ENCODE assay signal across 8 cellular contexts in genomic region chr5:43193171-43193951, GRCh38. TPM values are rescaled to one million over a fixed set of nuclear protein-coding genes. Genes with fewer than 3 reads are reported as not detected.
A peak's percentile ranks its signal among the peaks of the same experiment; 100 is the strongest.
DNase-seq lines count a peak whose midpoint lies in the region; ATAC-seq and TF ChIP-seq lines count a peak whose summit lies in the region.

No MANE protein-coding gene starts in this region.

- H3K36me3 Mint-ChIP-seq in activated naive CD4-positive, alpha-beta T cell treated with anti-CD3 and anti-CD28 coated beads, Interleukin-2, amount 50 U/mL, for 24 hours: peaks cover 2% of the 10 kb centered on the region

- TF ChIP-seq CTCF in omental fat pad (IDR thresholded peaks at IDR 0.05): no peak

- H3K4me3 Mint-ChIP-seq in activated naive CD4-positive, alpha-beta T cell treated with anti-CD3 and anti-CD28 coated beads, Interleukin-2, amount 50 U/mL, for 24 hours: peak overlapping the region; percentile 90

- peak; percentile 47 for ATAC-seq in HG02970 (IDR thresholded peaks at IDR 0.05; ENCODE audit: low FRiP score, unreplicated experiment)
- peak; percentile 91 for ATAC-seq in omental fat pad (ENCODE audit: low FRiP score)

- H3K27me3 Mint-ChIP-seq in activated naive CD4-positive, alpha-beta T cell treated with anti-CD3 and anti-CD28 coated beads, Interleukin-2, amount 50 U/mL, for 24 hours: peaks cover 9% of the 10 kb centered on the region

- peaks cover 28% of the 10 kb centered on the region for H3K4me1 Mint-ChIP-seq in activated naive CD4-positive, alpha-beta T cell treated with anti-CD3 and anti-CD28 coated beads, Interleukin-2, amount 50 U/mL, for 24 hours

- H3K27ac Mint-ChIP-seq in activated naive CD4-positive, alpha-beta T cell treated with anti-CD3 and anti-CD28 coated beads, Interleukin-2, amount 50 U/mL, for 24 hours: peak overlapping the region; percentile 86

- DNase-seq in DMS79 (lab: John Stamatoyannopoulos, UW): peak; percentile 16
- no peak for DNase-seq in DMS79 treated with DMSO at 0.1 percent for 48 hours (lab: John Stamatoyannopoulos, UW)
- DNase-seq in NCI-H774 (lab: John Stamatoyannopoulos, UW): peak; percentile 48
- peak; percentile 81 for DNase-seq in globus pallidus (ENCODE audit: low spot score)
- DNase-seq in omental fat pad (ENCODE audit: low spot score): no peak
- DNase-seq in UCSD-AML1 (lab: John Stamatoyannopoulos, UW; ENCODE audit: unreplicated experiment): no peak

- no peaks in the 10 kb centered on the region for H3K9me3 Mint-ChIP-seq in activated naive CD4-positive, alpha-beta T cell treated with anti-CD3 and anti-CD28 coated beads, Interleukin-2, amount 50 U/mL, for 24 hours

RNA-seq across cellular contexts. Expression of gene NIM1K, which starts 1.3 kb away (rescaled TPM):
- total RNA-seq in omental fat pad: under 1 TPM in 3 of 4 donors, not detected in 1; 0.12 to 0.79 (median 0.19) TPM

Comparison
In these comparisons a context has a peak if more than half of its experiments do, and no peak if none do; other contexts are left out.
1. DNase-seq: peak in DMS79 (single experiment), NCI-H774 (single experiment) and globus pallidus (single experiment); none in DMS79 treated with DMSO at 0.1 percent for 48 hours (single experiment), omental fat pad (single experiment) and UCSD-AML1 (single experiment).